Comparison of ENCODE assay signal across 1 cellular context in genomic region chr17:35875439-35876139, GRCh38.
TF ChIP-seq lines count a peak whose summit lies in the region.

No MANE protein-coding gene starts in this region.

TF ChIP-seq in endothelial cell of umbilical vein, 7 proteins besides CTCF, POLR2A, EP300 and RAD21:
- TF ChIP-seq POLR2AphosphoS5 (IDR thresholded peaks at IDR 0.05; ENCODE audit: insufficient read depth, low read depth, low read length) = peak; percentile 52
- TF ChIP-seq, protein P1, sequence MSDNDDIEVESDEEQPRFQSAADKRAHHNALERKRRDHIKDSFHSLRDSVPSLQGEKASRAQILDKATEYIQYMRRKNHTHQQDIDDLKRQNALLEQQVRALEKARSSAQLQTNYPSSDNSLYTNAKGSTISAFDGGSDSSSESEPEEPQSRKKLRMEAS (IDR thresholded peaks at IDR 0.05; ENCODE audit: insufficient read depth, insufficient read length) = no peak
